Comparison of ENCODE assay signal across 28 cellular contexts in the genomic region with DNA sequence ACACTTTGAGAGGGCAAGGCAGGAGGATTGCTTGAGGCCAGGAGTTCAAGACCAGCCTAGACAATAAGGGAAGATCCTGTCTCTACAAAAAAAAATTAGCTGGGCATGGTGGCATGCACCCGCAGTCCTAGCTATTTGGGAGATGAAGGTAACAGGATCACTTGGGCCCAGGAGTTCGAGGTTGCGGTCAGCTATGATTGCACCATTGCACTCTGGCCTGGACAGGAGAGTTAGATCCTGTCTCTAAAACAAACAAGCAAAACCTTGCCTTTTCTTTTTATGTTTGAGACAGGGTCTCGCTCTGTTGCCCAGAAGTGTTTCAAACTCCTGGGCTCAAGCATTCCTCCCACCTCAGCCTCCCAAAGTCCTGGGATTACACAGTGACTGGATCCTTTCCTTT.
"Had no signal": no experiment of that assay in that cellular context is flagged by ENCODE, and none has a peak within 500 bp of the region (broad histone marks: within the 10 kb centered on the region; RNA-seq: fewer than 3 reads in every experiment).

No MANE protein-coding gene starts in this region.

- H3K27me3 ChIP-seq: stomach, suprapubic skin, testis, thyroid gland, tibial artery, tibial nerve, transverse colon, upper lobe of left lung, upper lobe of right lung, uterus, vagina had no signal

- H3K27me3 Mint-ChIP-seq: stimulated activated naive CD8-positive, alpha-beta T cell treated with anti-CD3 and anti-CD28 coated beads, Interleukin-15, amount 100 ng/mL, for 72 hours; type B pancreatic cell had no signal

- H3K9me3 Mint-ChIP-seq: stimulated activated effector memory CD8-positive, alpha-beta T cell treated with anti-CD3 and anti-CD28 coated beads, Interleukin-12 subunit alpha, Interleukin-12 subunit beta, amount 100 ng/mL, for 72 hours; stimulated activated memory B cell treated with anti-CD40 and anti-IgM and Interleukin-4, amounts not matched to agents 10 μg/mL and 1 μg/mL and 100 μg/mL, for 72 hours; stimulated activated naive B cell treated with anti-CD40 and anti-IgM and Interleukin-4, amounts not matched to agents 10 μg/mL and 1 μg/mL and 100 μg/mL, for 72 hours; stimulated activated naive CD8-positive, alpha-beta T cell treated with anti-CD3 and anti-CD28 coated beads, Interleukin-15, amount 100 ng/mL, for 72 hours; stimulated activated naive CD8-positive, alpha-beta T cell treated with anti-CD3 and anti-CD28 coated beads, Interleukin-15, Interleukin-2, amounts not matched to agents 100 ng/mL and 50 ng/mL, for 24 hours; type B pancreatic cell had no signal

- H3K36me3 ChIP-seq: stomach, suprapubic skin, thoracic aorta, thyroid gland, tibial artery, tibial nerve, transverse colon, upper lobe of left lung, upper lobe of right lung, uterus, vagina had no signal

- H3K27ac Mint-ChIP-seq: stimulated activated effector memory CD8-positive, alpha-beta T cell treated with anti-CD3 and anti-CD28 coated beads, Interleukin-12 subunit alpha, Interleukin-12 subunit beta, amount 100 ng/mL, for 72 hours; stimulated activated memory B cell treated with anti-CD40 and anti-IgM and Interleukin-4, amounts not matched to agents 10 μg/mL and 1 μg/mL and 100 μg/mL, for 72 hours; stimulated activated naive B cell treated with anti-CD40 and anti-IgM and Interleukin-4, amounts not matched to agents 10 μg/mL and 1 μg/mL and 100 μg/mL, for 72 hours; stimulated activated naive CD8-positive, alpha-beta T cell treated with anti-CD3 and anti-CD28 coated beads, Interleukin-15, amount 100 ng/mL, for 72 hours; stimulated activated naive CD8-positive, alpha-beta T cell treated with anti-CD3 and anti-CD28 coated beads, Interleukin-15, Interleukin-2, amounts not matched to agents 100 ng/mL and 50 ng/mL, for 24 hours; type B pancreatic cell had no signal

- H3K9me3 ChIP-seq: stomach, suprapubic skin, testis, thoracic aorta, thyroid gland, tibial artery, tibial nerve, transverse colon, upper lobe of left lung, upper lobe of right lung, uterus, vagina had no signal

- H3K4me3 ChIP-seq: stomach, suprapubic skin, testis, thoracic aorta, thyroid gland, tibial artery, tibial nerve, transverse colon, upper lobe of left lung, upper lobe of right lung, uterus, vagina had no signal

- FAIRE-seq: urothelium cell line had no signal

- H3K4me1 ChIP-seq: testis, thyroid gland, tibial artery, upper lobe of right lung, uterus, vagina had no signal

- H3K4me3 Mint-ChIP-seq: stimulated activated effector memory CD8-positive, alpha-beta T cell treated with anti-CD3 and anti-CD28 coated beads, Interleukin-12 subunit alpha, Interleukin-12 subunit beta, amount 100 ng/mL, for 72 hours; stimulated activated memory B cell treated with anti-CD40 and anti-IgM and Interleukin-4, amounts not matched to agents 10 μg/mL and 1 μg/mL and 100 μg/mL, for 72 hours; stimulated activated naive B cell treated with anti-CD40 and anti-IgM and Interleukin-4, amounts not matched to agents 10 μg/mL and 1 μg/mL and 100 μg/mL, for 72 hours; stimulated activated naive CD8-positive, alpha-beta T cell treated with anti-CD3 and anti-CD28 coated beads, Interleukin-15, amount 100 ng/mL, for 72 hours; stimulated activated naive CD8-positive, alpha-beta T cell treated with anti-CD3 and anti-CD28 coated beads, Interleukin-15, Interleukin-2, amounts not matched to agents 100 ng/mL and 50 ng/mL, for 24 hours; type B pancreatic cell had no signal

- H3K27ac ChIP-seq: stomach, suprapubic skin, testis, thoracic aorta, thyroid gland, tibial artery, tibial nerve, upper lobe of left lung, upper lobe of right lung, uterus, vagina had no signal

- H3K36me3 Mint-ChIP-seq: stimulated activated effector memory CD8-positive, alpha-beta T cell treated with anti-CD3 and anti-CD28 coated beads, Interleukin-12 subunit alpha, Interleukin-12 subunit beta, amount 100 ng/mL, for 72 hours; stimulated activated memory B cell treated with anti-CD40 and anti-IgM and Interleukin-4, amounts not matched to agents 10 μg/mL and 1 μg/mL and 100 μg/mL, for 72 hours; stimulated activated naive B cell treated with anti-CD40 and anti-IgM and Interleukin-4, amounts not matched to agents 10 μg/mL and 1 μg/mL and 100 μg/mL, for 72 hours; type B pancreatic cell had no signal

- ATAC-seq: stimulated activated effector memory CD8-positive, alpha-beta T cell treated with anti-CD3 and anti-CD28 coated beads, Interleukin-12 subunit alpha, Interleukin-12 subunit beta, amount 100 ng/mL, for 72 hours; stimulated activated memory B cell treated with anti-CD40 and anti-IgM and Interleukin-4, amounts not matched to agents 10 μg/mL and 1 μg/mL and 100 μg/mL, for 72 hours; stimulated activated naive B cell treated with anti-CD40 and anti-IgM and Interleukin-4, amounts not matched to agents 10 μg/mL and 1 μg/mL and 100 μg/mL, for 72 hours; stimulated activated naive CD8-positive, alpha-beta T cell treated with anti-CD3 and anti-CD28 coated beads, Interleukin-15, amount 100 ng/mL, for 72 hours; stimulated activated naive CD8-positive, alpha-beta T cell treated with anti-CD3 and anti-CD28 coated beads, Interleukin-15, Interleukin-2, amounts not matched to agents 100 U/mL and 50 U/mL, for 24 hours; upper lobe of right lung had no signal

- DNase-seq: stimulated activated CD4-positive, alpha-beta T cell treated with anti-CD3 and anti-CD28 coated beads, Interleukin-2, amount 100 ng/mL, for 48 hours; stimulated activated CD4-positive, alpha-beta T cell treated with anti-CD3 and anti-CD28 coated beads, Interleukin-4, amount 100 ng/mL, for 1 hour; stimulated activated CD4-positive, alpha-beta T cell treated with anti-CD3 and anti-CD28 coated beads, Interleukin-4, amount 100 ng/mL, for 24 hours; stimulated activated CD4-positive, alpha-beta T cell treated with anti-CD3 and anti-CD28 coated beads, Interleukin-4, amount 100 ng/mL, for 4 hours; stimulated activated CD8-positive, alpha-beta memory T cell treated with anti-CD3 and anti-CD28 coated beads, Interleukin-4, amount 100 ng/mL, for 48 hours; stimulated activated naive B cell treated with anti-CD40 and anti-IgM and Interleukin-4, amounts not matched to agents 10 μg/mL and 1 μg/mL and 100 μg/mL, for 72 hours; stimulated activated naive CD4-positive, alpha-beta T cell; stimulated activated naive CD4-positive, alpha-beta T cell treated with Interleukin-2 at 50 U/mL for 16 hours; stimulated activated naive CD8-positive, alpha-beta T cell treated with anti-CD3 and anti-CD28 coated beads, Interleukin-15, amount 100 ng/mL, for 72 hours; stimulated activated naive CD8-positive, alpha-beta T cell treated with anti-CD3 and anti-CD28 coated beads, Interleukin-15, Interleukin-2, amounts not matched to agents 100 U/mL and 50 U/mL, for 24 hours; stomach; testis; thyroid gland; tibial artery; transverse colon; trophoblast cell; upper lobe of left lung; upper lobe of right lung; uterus had no signal
